1 cellular context compared by ENCODE assay signal in genomic region chr17:60139438-60140285, GRCh38.
A peak's percentile ranks its signal among the peaks of the same experiment; 100 is the strongest.
TF ChIP-seq lines count a peak whose summit lies in the region.

No MANE protein-coding gene starts in this region.

TF ChIP-seq in HepG2, 621 proteins besides CTCF, POLR2A, EP300 and RAD21 (continued from another document and continues in another):
- no peak for TF ChIP-seq KDM5A (IDR thresholded peaks at IDR 0.05; ENCODE audit: borderline replicate concordance, low read length)
- TF ChIP-seq THAP8 (CRISPR knock-in tag; IDR thresholded peaks at IDR 0.05; ENCODE audit: borderline replicate concordance), result peak; percentile 97
- no peak; the same call in 1 of the 2 replicates for TF ChIP-seq RFX3 (CRISPR knock-in tag; IDR thresholded peaks at IDR 0.05)
- peak; percentile 90 for TF ChIP-seq SNAPC5 (CRISPR knock-in tag; IDR thresholded peaks at IDR 0.05; ENCODE audit: borderline replicate concordance)
- TF ChIP-seq SOX13 (IDR thresholded peaks at IDR 0.05), result no peak
- TF ChIP-seq SOX13 (CRISPR knock-in tag; conservative IDR thresholded peaks at IDR 0.05 in 1 of 2, IDR thresholded peaks at IDR 0.05 in 1 of 2), result peak in 1 of 2 experiments; percentile 81; a peak in 2 of 4 replicates
- TF ChIP-seq ZNF143 (CRISPR knock-in tag; IDR thresholded peaks at IDR 0.05), result peak; percentile 51
- TF ChIP-seq TAF1 (CRISPR knock-in tag; IDR thresholded peaks at IDR 0.05), result peak; percentile 60
- TF ChIP-seq SNAPC2 (CRISPR knock-in tag; IDR thresholded peaks at IDR 0.05), result peak; percentile 94
- peak; percentile 88 for TF ChIP-seq NCOA2 (CRISPR knock-in tag; IDR thresholded peaks at IDR 0.05)
- TF ChIP-seq CENPT (CRISPR knock-in tag; IDR thresholded peaks at IDR 0.05; ENCODE audit: low read depth), result peak; percentile 97
- 0 out of 2 replicates have a peak, but pooled peaks have one; percentile 7 for TF ChIP-seq FOSL1 (CRISPR knock-in tag; IDR thresholded peaks at IDR 0.05; ENCODE audit: borderline replicate concordance)
- TF ChIP-seq ZNF644 (CRISPR knock-in tag; IDR thresholded peaks at IDR 0.05; ENCODE audit: low read depth), result peak; percentile 83; the same call in 1 of the 2 replicates
- TF ChIP-seq ATF2 (CRISPR knock-in tag; IDR thresholded peaks at IDR 0.05), result peak; percentile 93
- TF ChIP-seq CREB3 (CRISPR knock-in tag; IDR thresholded peaks at IDR 0.05), result 0 out of 2 replicates have a peak, but pooled peaks have one; percentile 82
- peak; percentile 76; the same call in 1 of the 2 replicates for TF ChIP-seq MLX (CRISPR knock-in tag; IDR thresholded peaks at IDR 0.05)
- TF ChIP-seq ZMAT3 (CRISPR knock-in tag; conservative IDR thresholded peaks at IDR 0.05), result peak; percentile 98
- TF ChIP-seq ZBTB43 (CRISPR knock-in tag; conservative IDR thresholded peaks at IDR 0.05), result peak; percentile 93
- no peak for TF ChIP-seq GPBP1L1 (CRISPR knock-in tag; IDR thresholded peaks at IDR 0.05)
- TF ChIP-seq HMGA1 (CRISPR knock-in tag; conservative IDR thresholded peaks at IDR 0.05), result no peak
- peak; percentile 73; the same call in 1 of the 2 replicates for TF ChIP-seq SIN3B (IDR thresholded peaks at IDR 0.05; ENCODE audit: low read length)
- peak; percentile 78 for TF ChIP-seq THAP11 (CRISPR knock-in tag; IDR thresholded peaks at IDR 0.05)
- TF ChIP-seq FOXO1 (CRISPR knock-in tag; IDR thresholded peaks at IDR 0.05), result peak; percentile 93
- TF ChIP-seq KLF13 (CRISPR knock-in tag; IDR thresholded peaks at IDR 0.05), result peak; percentile 100
- TF ChIP-seq ZNF296 (CRISPR knock-in tag; conservative IDR thresholded peaks at IDR 0.05), result peak; percentile 92
- TF ChIP-seq ZNF136 (CRISPR knock-in tag; IDR thresholded peaks at IDR 0.05; ENCODE audit: low read depth), result no peak
- no peak for TF ChIP-seq SP1 (IDR thresholded peaks at IDR 0.05)
- TF ChIP-seq SP1 (CRISPR knock-in tag; IDR thresholded peaks at IDR 0.05), result peak; percentile 65
- TF ChIP-seq ZNF724P (CRISPR knock-in tag; IDR thresholded peaks at IDR 0.05; ENCODE audit: borderline replicate concordance), result peak; percentile 98
- peak; percentile 85; the same call in 1 of the 2 replicates for TF ChIP-seq BRCA1 (CRISPR knock-in tag; IDR thresholded peaks at IDR 0.05)
- no peak for TF ChIP-seq HNF1A (IDR thresholded peaks at IDR 0.05; ENCODE audit: low read depth)
- peak; percentile 62 for TF ChIP-seq HNF1A (CRISPR knock-in tag; IDR thresholded peaks at IDR 0.05; ENCODE audit: borderline replicate concordance)
- peak; percentile 3; the same call in 1 of the 2 replicates for TF ChIP-seq SMC3 (IDR thresholded peaks at IDR 0.05; ENCODE audit: low read length)
- TF ChIP-seq ZNF552 (CRISPR knock-in tag; IDR thresholded peaks at IDR 0.05; ENCODE audit: borderline replicate concordance), result peak; percentile 93
- 0 out of 2 replicates have a peak, but pooled peaks have one; percentile 6 for TF ChIP-seq HNF4A (CRISPR knock-in tag; IDR thresholded peaks at IDR 0.05)
- TF ChIP-seq FOXA1 (IDR thresholded peaks at IDR 0.05), result no peak
- TF ChIP-seq FOXA1 (CRISPR knock-in tag; IDR thresholded peaks at IDR 0.05), result peak; percentile 69; the same call in 1 of the 2 replicates
- TF ChIP-seq NFE2L2 (IDR thresholded peaks at IDR 0.05; ENCODE audit: low read length), result no peak
- no peak for TF ChIP-seq AGO2 (optimal IDR thresholded peaks at IDR 0.05; ENCODE audit: low read depth, low read length)
- peak; percentile 99 for TF ChIP-seq ZNF563 (CRISPR knock-in tag; IDR thresholded peaks at IDR 0.05)
- no peak; the same call in 1 of the 2 replicates for TF ChIP-seq THYN1 (CRISPR knock-in tag; IDR thresholded peaks at IDR 0.05; ENCODE audit: borderline replicate concordance, low read depth)
- peak; percentile 97 for TF ChIP-seq TIGD3 (CRISPR knock-in tag; IDR thresholded peaks at IDR 0.05; ENCODE audit: borderline replicate concordance)
- no peak for TF ChIP-seq GATA4 (IDR thresholded peaks at IDR 0.05; ENCODE audit: borderline replicate concordance, low read depth)
- peak; percentile 66; the same call in 1 of the 2 replicates for TF ChIP-seq RBAK (CRISPR knock-in tag; IDR thresholded peaks at IDR 0.05)
- peak; percentile 86 for TF ChIP-seq RARA (CRISPR knock-in tag; IDR thresholded peaks at IDR 0.05)
- 0 out of 2 replicates have a peak, but pooled peaks have one; percentile 18 for TF ChIP-seq ADNP (CRISPR knock-in tag; IDR thresholded peaks at IDR 0.05)
- TF ChIP-seq PHB2 (IDR thresholded peaks at IDR 0.05; ENCODE audit: partially characterized antibody), result no peak
- no peak for TF ChIP-seq ZNF326 (CRISPR knock-in tag; IDR thresholded peaks at IDR 0.05; ENCODE audit: borderline replicate concordance)
- TF ChIP-seq RBM22 (optimal IDR thresholded peaks at IDR 0.05; ENCODE audit: low read length), result no peak
- peak; percentile 55; the same call in 1 of the 2 replicates for TF ChIP-seq ZMYM2 (CRISPR knock-in tag; IDR thresholded peaks at IDR 0.05)
- TF ChIP-seq MZF1 (CRISPR knock-in tag; IDR thresholded peaks at IDR 0.05; ENCODE audit: borderline replicate concordance), result peak; percentile 94; the same call in 1 of the 2 replicates
- TF ChIP-seq DZIP1 (CRISPR knock-in tag; IDR thresholded peaks at IDR 0.05), result peak; percentile 87
- peak; percentile 91 for TF ChIP-seq ZNF230 (CRISPR knock-in tag; IDR thresholded peaks at IDR 0.05)
- TF ChIP-seq MNT (IDR thresholded peaks at IDR 0.05), result peak; percentile 43; the same call in 1 of the 2 replicates
